8 cellular contexts compared by ENCODE assay signal in genomic region chr1:42922687-42923366, GRCh38. TPM values are rescaled to one million over a fixed set of nuclear protein-coding genes. Genes with fewer than 3 reads are reported as not detected.
DNase-seq lines count a peak whose midpoint lies in the region; ATAC-seq and TF ChIP-seq lines count a peak whose summit lies in the region.

No MANE protein-coding gene starts in this region.

- peaks cover 26% of the 10 kb centered on the region for H3K36me3 Mint-ChIP-seq in activated CD4-positive, alpha-beta T cell treated with anti-CD3 and anti-CD28 coated beads, Interleukin-2, amount 10 ng/mL, durations not matched to agents 24 days and 14 days (ENCODE audit: low read depth)
- H3K36me3 Mint-ChIP-seq in type B pancreatic cell = peaks cover 12% of the 10 kb centered on the region

- H3K4me1 ChIP-seq in ES-I3 (ENCODE audit: insufficient read depth, low read length) = 0 out of 2 replicates have a peak, but pooled peaks cover 9% of the 10 kb centered on the region

- H3K9me3 ChIP-seq in ES-I3 (ENCODE audit: control insufficient read depth, insufficient read depth, low read length) = peaks cover under 1% of the 10 kb centered on the region; the same call in 1 of the 2 replicates

- peaks cover 36% of the 10 kb centered on the region for H3K4me1 Mint-ChIP-seq in activated CD4-positive, alpha-beta T cell treated with anti-CD3 and anti-CD28 coated beads, Interleukin-2, amount 10 ng/mL, durations not matched to agents 24 days and 14 days
- peaks cover 20% of the 10 kb centered on the region for H3K4me1 Mint-ChIP-seq in type B pancreatic cell (ENCODE audit: unreplicated experiment)

- peaks cover 17% of the 10 kb centered on the region for H3K36me3 ChIP-seq in ES-I3 (ENCODE audit: insufficient read depth, low read length)

- TF ChIP-seq CTCF in epithelial cell of proximal tubule (conservative IDR thresholded peaks at IDR 0.05; ENCODE audit: low read depth, low read length) (peak; percentile 85), type B pancreatic cell (conservative IDR thresholded peaks at IDR 0.05) (peak; percentile 76)

- no peak overlapping the region for H3K4me3 ChIP-seq in epithelial cell of proximal tubule (ENCODE audit: low read depth, low read length)

- peak; percentile 35 for ATAC-seq in HG03159 (IDR thresholded peaks at IDR 0.05; ENCODE audit: unreplicated experiment)
- ATAC-seq in GM21786 (IDR thresholded peaks at IDR 0.05; ENCODE audit: unreplicated experiment) = no peak

- H3K27me3 Mint-ChIP-seq in activated CD4-positive, alpha-beta T cell treated with anti-CD3 and anti-CD28 coated beads, Interleukin-2, amount 10 ng/mL, durations not matched to agents 24 days and 14 days = no peaks in the 10 kb centered on the region
- no peaks in the 10 kb centered on the region for H3K27me3 Mint-ChIP-seq in type B pancreatic cell

- H3K9me3 Mint-ChIP-seq in activated CD4-positive, alpha-beta T cell treated with anti-CD3 and anti-CD28 coated beads, Interleukin-2, amount 10 ng/mL, durations not matched to agents 24 days and 14 days = no peaks in the 10 kb centered on the region
- H3K9me3 Mint-ChIP-seq in type B pancreatic cell = no peaks in the 10 kb centered on the region

- DNase-seq in NCI-H510A (lab: John Stamatoyannopoulos, UW) (peak; percentile 98), epithelial cell of proximal tubule (ENCODE audit: low read depth) (no peak), myocyte (ENCODE audit: low read depth) (peak; percentile 80), type B pancreatic cell (ENCODE audit: extremely low spot score, unreplicated experiment) (no peak)
- DNase-seq in activated CD4-positive, alpha-beta T cell treated with anti-CD3 and anti-CD28 coated beads, Interleukin-2, amount 10 ng/mL, durations not matched to agents 24 days and 14 days = peak; percentile 90

- H3K9ac ChIP-seq in ES-I3 (ENCODE audit: low read depth, low read length) = 0 out of 2 replicates have a peak overlapping the region, but pooled peaks have one; percentile 28

- H3K4me3 Mint-ChIP-seq in activated CD4-positive, alpha-beta T cell treated with anti-CD3 and anti-CD28 coated beads, Interleukin-2, amount 10 ng/mL, durations not matched to agents 24 days and 14 days = peak overlapping the region; percentile 84
- peak overlapping the region; percentile 86 for H3K4me3 Mint-ChIP-seq in type B pancreatic cell

- intact Hi-C loops in activated CD4-positive, alpha-beta T cell treated with anti-CD3 and anti-CD28 coated beads, Interleukin-2, amount 10 ng/mL, durations not matched to agents 24 days and 14 days (cut with micrococcal nuclease) = loop anchor here (1.0 to 10.0 kb wide), 5 partner anchors 150 to 468 kb away; partner anchors contain the start of genes C1orf50, P3H1, PPCS and PPIH

- peak overlapping the region; percentile 91 for H3K27ac Mint-ChIP-seq in activated CD4-positive, alpha-beta T cell treated with anti-CD3 and anti-CD28 coated beads, Interleukin-2, amount 10 ng/mL, durations not matched to agents 24 days and 14 days
- H3K27ac Mint-ChIP-seq in type B pancreatic cell = peak overlapping the region; percentile 95

RNA-seq across cellular contexts. Expression of gene SLC2A1, which starts 35.8 kb away (rescaled TPM):
- 135 and 144 TPM in 2 replicates for total RNA-seq in activated CD4-positive, alpha-beta T cell treated with anti-CD3 and anti-CD28 coated beads, Interleukin-2, amount 10 ng/mL, durations not matched to agents 24 days and 14 days
- total RNA-seq in epithelial cell of proximal tubule (374 and 598 TPM in 2 replicates), myocyte (146 and 164 TPM in 2 replicates), type B pancreatic cell (ENCODE audit: low replicate concordance) (192 and 706 TPM in 2 replicates)
- 227 TPM for polyA plus RNA-seq in myocyte (2012)

Comparison
In these comparisons a context has a peak if more than half of its experiments do, and no peak if none do; other contexts are left out.
1. DNase-seq: peak in NCI-H510A (single experiment), activated CD4-positive, alpha-beta T cell treated with anti-CD3 and anti-CD28 coated beads, Interleukin-2, amount 10 ng/mL, durations not matched to agents 24 days and 14 days (single experiment) and myocyte (single experiment); none in epithelial cell of proximal tubule (single experiment) and type B pancreatic cell (single experiment).